35 cellular contexts compared by ENCODE assay signal in the genomic region with DNA sequence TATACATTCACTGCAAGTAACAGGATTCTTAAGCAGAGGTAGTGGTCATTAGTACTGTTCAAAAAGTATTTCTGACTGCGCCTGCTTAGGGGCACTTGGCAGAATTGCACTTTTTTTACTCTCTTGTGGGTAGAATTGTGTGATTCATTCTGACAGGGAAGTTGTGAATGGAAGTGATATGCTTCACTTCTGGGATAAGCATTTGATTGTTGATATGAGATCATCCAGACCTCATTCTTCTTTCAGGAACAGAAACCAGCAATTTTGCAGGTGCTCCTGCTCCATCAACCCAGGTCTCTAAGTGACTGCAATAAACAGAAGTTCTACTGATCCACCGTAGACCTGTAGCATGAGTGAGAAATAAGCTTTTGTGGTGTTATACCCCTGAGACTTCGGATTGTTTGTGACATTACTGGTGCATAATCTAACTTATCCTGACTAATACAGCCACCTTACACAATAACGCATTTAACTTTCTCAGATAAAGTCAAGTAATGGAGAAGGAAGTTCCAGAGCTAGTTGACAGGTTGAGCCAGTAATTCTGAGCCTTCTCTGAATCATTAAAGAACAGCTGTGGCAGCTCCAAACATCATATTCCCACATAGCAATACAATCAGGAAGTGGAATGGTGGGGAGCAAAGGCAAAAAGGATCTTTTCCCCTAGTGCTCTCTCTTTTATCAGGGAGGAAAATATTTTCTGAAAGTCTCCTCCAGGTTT.
DNase-seq lines count a peak whose midpoint lies in the region; ATAC-seq, FAIRE-seq and TF ChIP-seq lines count a peak whose summit lies in the region.
"Had no signal": no experiment of that assay in that cellular context is flagged by ENCODE, and none has a peak within 500 bp of the region (broad histone marks: within the 10 kb centered on the region; RNA-seq: fewer than 3 reads in every experiment).

No MANE protein-coding gene starts in this region.

- TF ChIP-seq POLR2A in esophagus muscularis mucosa (IDR thresholded peaks at IDR 0.05; ENCODE audit: low read depth), result no peak

- no peak overlapping the region for H3K4me3 ChIP-seq in astrocyte (ENCODE audit: insufficient read depth, low read depth, low read length)
- H3K4me3 ChIP-seq in esophagus muscularis mucosa, result no peak overlapping the region
- H3K4me3 ChIP-seq: A549, GM23338, heart right ventricle, right atrium auricular region, thoracic aorta had no signal

- H3K36me3 ChIP-seq in astrocyte (ENCODE audit: insufficient read depth, low read length), result no peaks in the 10 kb centered on the region
- H3K36me3 ChIP-seq in esophagus muscularis mucosa, result no peaks in the 10 kb centered on the region
- H3K36me3 ChIP-seq: heart right ventricle, right atrium auricular region, thoracic aorta had no signal

- H3K4me2 ChIP-seq in astrocyte (ENCODE audit: low read length), result no peak overlapping the region
- H3K4me2 ChIP-seq: A549, GM23338 had no signal

- FAIRE-seq in astrocyte (lab: Jason Lieb, UNC), result no peak
- FAIRE-seq: A549 had no signal

- no peaks in the 10 kb centered on the region for H3K9me3 Mint-ChIP-seq in astrocyte (ENCODE audit: unreplicated experiment)
- H3K9me3 Mint-ChIP-seq: GM23338, HFFc6 had no signal

- H3K27me3 ChIP-seq in astrocyte (ENCODE audit: insufficient read depth, low read length), result no peaks in the 10 kb centered on the region
- H3K27me3 ChIP-seq in foreskin keratinocyte, result no peaks in the 10 kb centered on the region
- H3K27me3 ChIP-seq in esophagus muscularis mucosa, result no peaks in the 10 kb centered on the region
- H3K27me3 ChIP-seq: heart right ventricle, right atrium auricular region had no signal

- no peaks in the 10 kb centered on the region for H3K36me3 Mint-ChIP-seq in astrocyte (ENCODE audit: low read depth, unreplicated experiment)
- H3K36me3 Mint-ChIP-seq: activated CD4-positive, alpha-beta memory T cell treated with anti-CD3 and anti-CD28 coated beads for 36 hours; activated naive CD4-positive, alpha-beta T cell treated with anti-CD3 and anti-CD28 coated beads, Interleukin-2, amount 10 ng/mL, durations not matched to agents 7 days and 5 days; CD4-positive, CD25-positive, alpha-beta regulatory T cell had no signal

- TF ChIP-seq CTCF in astrocyte (IDR thresholded peaks at IDR 0.05; ENCODE audit: insufficient read depth, low read depth, low read length) (no peak), foreskin keratinocyte (conservative IDR thresholded peaks at IDR 0.05) (no peak), esophagus muscularis mucosa (IDR thresholded peaks at IDR 0.05) (no peak)

- H2AFZ ChIP-seq in astrocyte (ENCODE audit: low read depth, low read length), result no peak overlapping the region
- H2AFZ ChIP-seq: GM23338, parathyroid adenoma had no signal

- DNase-seq in DMS53 (lab: John Stamatoyannopoulos, UW) (peak; percentile 81), LHCN-M2 (ENCODE audit: low read depth) (peak; percentile 69), astrocyte (ENCODE audit: low read depth) (peak; percentile 73), foreskin keratinocyte (peak in 1 of 2 donors; percentile 61), NCI-H2081 treated with DMSO at 0.1 percent for 48 hours (lab: John Stamatoyannopoulos, UW) (no peak), esophagus muscularis mucosa (ENCODE audit: extremely low spot score) (no peak), NAMALWA (ENCODE audit: low spot score) (no peak)
- no peak for DNase-seq in stimulated activated CD4-positive, alpha-beta T cell treated with anti-CD3 and anti-CD28 coated beads, Interleukin-4, amount 100 ng/mL, for 1 hour
- DNase-seq: activated CD4-positive, alpha-beta memory T cell treated with anti-CD3 and anti-CD28 coated beads for 36 hours; activated CD8-positive, alpha-beta memory T cell treated with anti-CD3 and anti-CD28 coated beads, Interleukin-2, amount 50 U/mL, for 48 hours; activated naive CD4-positive, alpha-beta T cell treated with anti-CD3 and anti-CD28 coated beads, Interleukin-2, amount 10 ng/mL, durations not matched to agents 7 days and 5 days; AML-193; amniotic stem cell; Calu3; CD4-positive, CD25-positive, alpha-beta regulatory T cell; DND-41; foreskin melanocyte; heart right ventricle; HFFc6; KBM-7; kidney; NCI-H2171; NCI-H524; SHP77; stimulated activated CD4-positive, alpha-beta T cell treated with anti-CD3 and anti-CD28 coated beads, Interleukin-1b, Interleukin-23, amount 100 ng/mL, for 48 hours; stimulated activated naive CD8-positive, alpha-beta T cell treated with anti-CD3 and anti-CD28 coated beads, Interleukin-15, amount 100 ng/mL, for 72 hours; T-helper 2 cell had no signal

- peaks cover 4% of the 10 kb centered on the region for H3K4me1 ChIP-seq in astrocyte (ENCODE audit: insufficient read depth, low read length)
- H3K4me1 ChIP-seq in foreskin keratinocyte, result no peaks in the 10 kb centered on the region
- H3K4me1 ChIP-seq in esophagus muscularis mucosa, result no peaks in the 10 kb centered on the region
- H3K4me1 ChIP-seq: A549, heart right ventricle, parathyroid adenoma, right atrium auricular region had no signal

- no peak overlapping the region for H3K27ac ChIP-seq in astrocyte (ENCODE audit: low read depth, low read length)
- no peak overlapping the region for H3K27ac ChIP-seq in foreskin keratinocyte
- H3K27ac ChIP-seq in esophagus muscularis mucosa (replicated peaks in 1 of 4), result no peak overlapping the region
- H3K27ac ChIP-seq: A549, epithelial cell of prostate, heart right ventricle, parathyroid adenoma, right atrium auricular region, thoracic aorta had no signal

- no peaks in the 10 kb centered on the region for H3K9me3 ChIP-seq in astrocyte (ENCODE audit: insufficient read depth, low read depth, low read length)
- H3K9me3 ChIP-seq in esophagus muscularis mucosa, result no peaks in the 10 kb centered on the region
- H3K9me3 ChIP-seq: thoracic aorta had no signal

- no peaks in the 10 kb centered on the region for H3K79me2 ChIP-seq in astrocyte (ENCODE audit: insufficient read depth, low read length)
- H3K79me2 ChIP-seq: parathyroid adenoma had no signal

- H3K4me3 Mint-ChIP-seq in astrocyte (ENCODE audit: unreplicated experiment), result no peak overlapping the region
- H3K4me3 Mint-ChIP-seq: activated CD4-positive, alpha-beta memory T cell treated with anti-CD3 and anti-CD28 coated beads for 36 hours; activated naive CD4-positive, alpha-beta T cell treated with anti-CD3 and anti-CD28 coated beads, Interleukin-2, amount 10 ng/mL, durations not matched to agents 7 days and 5 days; activated T-helper 17 cell treated with anti-CD3 and anti-CD28 coated beads, Interleukin-2, amount 50 U/mL, for 72 hours; CD4-positive, CD25-positive, alpha-beta regulatory T cell; GM23338; HFFc6; stimulated activated naive CD8-positive, alpha-beta T cell treated with anti-CD3 and anti-CD28 coated beads, Interleukin-15, amount 100 ng/mL, for 72 hours had no signal

- peak; percentile 27 for ATAC-seq in foreskin keratinocyte
- ATAC-seq: A549; activated CD4-positive, CD25-positive, alpha-beta regulatory T cell treated with anti-CD3 and anti-CD28 coated beads, Interleukin-2, amount 50 U/mL, for 24 hours; activated T-helper 17 cell treated with anti-CD3 and anti-CD28 coated beads, Interleukin-2, amount 50 U/mL, for 72 hours; GM23338; heart right ventricle; stimulated activated naive CD8-positive, alpha-beta T cell treated with anti-CD3 and anti-CD28 coated beads, Interleukin-15, amount 100 ng/mL, for 72 hours had no signal

- peaks cover 12% of the 10 kb centered on the region for H3K4me1 Mint-ChIP-seq in astrocyte (ENCODE audit: low read depth, unreplicated experiment)
- H3K4me1 Mint-ChIP-seq: activated naive CD4-positive, alpha-beta T cell treated with anti-CD3 and anti-CD28 coated beads, Interleukin-2, amount 10 ng/mL, durations not matched to agents 7 days and 5 days; activated T-helper 17 cell treated with anti-CD3 and anti-CD28 coated beads, Interleukin-2, amount 50 U/mL, for 72 hours; CD4-positive, CD25-positive, alpha-beta regulatory T cell; stimulated activated naive CD8-positive, alpha-beta T cell treated with anti-CD3 and anti-CD28 coated beads, Interleukin-15, amount 100 ng/mL, for 72 hours had no signal

- TF ChIP-seq EP300 in esophagus muscularis mucosa (IDR thresholded peaks at IDR 0.05), result no peak

- no peak overlapping the region for H3K27ac Mint-ChIP-seq in astrocyte (ENCODE audit: unreplicated experiment)
- H3K27ac Mint-ChIP-seq: activated CD4-positive, alpha-beta memory T cell treated with anti-CD3 and anti-CD28 coated beads for 36 hours; activated naive CD4-positive, alpha-beta T cell treated with anti-CD3 and anti-CD28 coated beads, Interleukin-2, amount 10 ng/mL, durations not matched to agents 7 days and 5 days; activated T-helper 17 cell treated with anti-CD3 and anti-CD28 coated beads, Interleukin-2, amount 50 U/mL, for 72 hours; CD4-positive, CD25-positive, alpha-beta regulatory T cell; GM23338; HFFc6; stimulated activated naive CD8-positive, alpha-beta T cell treated with anti-CD3 and anti-CD28 coated beads, Interleukin-15, amount 100 ng/mL, for 72 hours had no signal

- H3K27me3 Mint-ChIP-seq in astrocyte (ENCODE audit: low read depth, unreplicated experiment), result no peaks in the 10 kb centered on the region
- H3K27me3 Mint-ChIP-seq: activated CD4-positive, alpha-beta memory T cell treated with anti-CD3 and anti-CD28 coated beads for 36 hours; activated naive CD4-positive, alpha-beta T cell treated with anti-CD3 and anti-CD28 coated beads, Interleukin-2, amount 10 ng/mL, durations not matched to agents 7 days and 5 days; activated T-helper 17 cell treated with anti-CD3 and anti-CD28 coated beads, Interleukin-2, amount 50 U/mL, for 72 hours; CD4-positive, CD25-positive, alpha-beta regulatory T cell; stimulated activated naive CD8-positive, alpha-beta T cell treated with anti-CD3 and anti-CD28 coated beads, Interleukin-15, amount 100 ng/mL, for 72 hours had no signal

- 87% methylated on average over 4 of the region's 4 CpGs for WGBS in esophagus muscularis mucosa

- no peaks in the 10 kb centered on the region for H4K20me1 ChIP-seq in astrocyte (ENCODE audit: insufficient read depth, low read length)

- no peak overlapping the region for H3K9ac ChIP-seq in astrocyte (ENCODE audit: low read length)
- H3K9ac ChIP-seq: parathyroid adenoma had no signal

- intact Hi-C loops in esophagus muscularis mucosa (cut with DNase I), result no loop called here

Comparison
In these comparisons a context has a peak if more than half of its experiments do, and no peak if none do; other contexts are left out.
1. DNase-seq: peak in DMS53 (single experiment), LHCN-M2 (single experiment) and astrocyte (single experiment); none in NCI-H2081 treated with DMSO at 0.1 percent for 48 hours (single experiment), stimulated activated CD4-positive, alpha-beta T cell treated with anti-CD3 and anti-CD28 coated beads, Interleukin-4, amount 100 ng/mL, for 1 hour (single experiment), esophagus muscularis mucosa (single experiment) and NAMALWA (single experiment).